ENCODE assay signal across 8 cellular contexts in the genomic region with DNA sequence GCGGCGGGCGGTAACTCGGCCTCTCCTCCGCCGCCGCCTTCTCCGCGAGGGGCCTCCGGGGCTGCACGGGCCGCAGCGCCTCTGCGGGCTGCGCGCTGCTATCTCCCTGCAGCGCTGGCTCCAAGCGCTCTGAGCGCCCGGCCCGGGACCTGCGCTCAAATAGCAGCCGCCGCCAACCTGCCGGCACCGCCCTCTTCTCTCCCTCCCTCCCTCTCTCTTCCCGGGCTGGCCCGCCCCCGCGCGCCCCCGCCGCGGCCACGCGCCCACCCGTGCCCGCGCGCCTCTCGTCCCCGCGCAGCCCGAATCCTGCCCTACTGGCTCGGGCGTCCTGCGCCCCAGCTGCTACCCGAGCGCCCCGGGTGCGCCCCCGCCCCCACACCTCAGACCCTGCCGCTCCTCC.
DNase-seq lines count a peak whose midpoint lies in the region; ATAC-seq lines count a peak whose summit lies in the region.

Gene CACNA2D2, minus strand, starts transcription at position 131 of the 400 bp plus-strand sequence. CDS start 211 bp downstream, outside the sequence.

- H3K9ac ChIP-seq in subcutaneous abdominal adipose tissue (ENCODE audit: low read length in 5 of 5): peak within 1 kb of the TSS in 1 of 5 donors; percentile 4

- H3K27me3 ChIP-seq in subcutaneous abdominal adipose tissue (ENCODE audit: control insufficient read depth in 5 of 5, insufficient read depth in 4 of 5, low read length in 5 of 5): peaks cover 12 to 44% (median 27%) of the 10 kb centered on the region in 5 donors

- no peak for ATAC-seq in GM18858 (IDR thresholded peaks at IDR 0.05; ENCODE audit: unreplicated experiment)
- no peak for ATAC-seq in HG03108 (IDR thresholded peaks at IDR 0.05; ENCODE audit: unreplicated experiment)

- peaks cover 40% of the 10 kb centered on the region for H3K27me3 Mint-ChIP-seq in activated T-cell treated with anti-CD3 and anti-CD28 coated beads, Interleukin-2, amount 50 U/mL, for 24 hours

- H3K27ac ChIP-seq in subcutaneous abdominal adipose tissue (ENCODE audit: low read depth, low read length): no peak within 1 kb of the TSS

- peak within 1 kb of the TSS; percentile 65 for H3K4me3 Mint-ChIP-seq in activated T-cell treated with anti-CD3 and anti-CD28 coated beads, Interleukin-2, amount 50 U/mL, for 24 hours

- peaks cover 5% of the 10 kb centered on the region for H3K4me1 Mint-ChIP-seq in activated T-cell treated with anti-CD3 and anti-CD28 coated beads, Interleukin-2, amount 50 U/mL, for 24 hours (ENCODE audit: low read depth)

- peaks cover 0 to 13% (median 12%) of the 10 kb centered on the region in 5 donors for H3K4me1 ChIP-seq in subcutaneous abdominal adipose tissue (ENCODE audit: control insufficient read depth in 5 of 5, insufficient read depth in 5 of 5, low read length in 5 of 5)

- H3K36me3 ChIP-seq in subcutaneous abdominal adipose tissue (ENCODE audit: control insufficient read depth in 5 of 5, insufficient read depth in 5 of 5, low read length in 5 of 5): no peaks in the 10 kb centered on the region

- H3K36me3 Mint-ChIP-seq in activated T-cell treated with anti-CD3 and anti-CD28 coated beads, Interleukin-2, amount 50 U/mL, for 24 hours (ENCODE audit: low read depth): no peaks in the 10 kb centered on the region

- H3K9me3 Mint-ChIP-seq in activated T-cell treated with anti-CD3 and anti-CD28 coated beads, Interleukin-2, amount 50 U/mL, for 24 hours: no peaks in the 10 kb centered on the region

- no peaks in the 10 kb centered on the region for H3K9me3 ChIP-seq in subcutaneous abdominal adipose tissue (ENCODE audit: control insufficient read depth in 5 of 5, low read length in 5 of 5)

- peak within 1 kb of the TSS in 4 of 5 donors; percentile 32 to 59 (median 52) for H3K4me3 ChIP-seq in subcutaneous abdominal adipose tissue (ENCODE audit: low read depth in 1 of 5, low read length in 5 of 5)

- H3K27ac Mint-ChIP-seq in activated T-cell treated with anti-CD3 and anti-CD28 coated beads, Interleukin-2, amount 50 U/mL, for 24 hours: no peak within 1 kb of the TSS

- DNase-seq in ELF-1 (ENCODE audit: low read depth, low spot score): peak; percentile 64
- peak; percentile 60 for DNase-seq in NCI-H2196 (lab: John Stamatoyannopoulos, UW; ENCODE audit: unreplicated experiment)
- DNase-seq in activated T-cell treated with anti-CD3 and anti-CD28 coated beads, Interleukin-2, amount 50 U/mL, for 24 hours: peak; percentile 74
- DNase-seq in germinal center (ENCODE audit: low spot score): peak; percentile 74
- DNase-seq in nucleus accumbens (lab: John Stamatoyannopoulos, UW): peak in 36 of 56 donors; percentile 7 to 73 (median 30)
